15 cellular contexts compared by ENCODE assay signal in genomic region chr14:85466678-85467077, GRCh38.
DNase-seq lines count a peak whose midpoint lies in the region; ATAC-seq and TF ChIP-seq lines count a peak whose summit lies in the region.
"Had no signal": no experiment of that assay in that cellular context is flagged by ENCODE, and none has a peak within 500 bp of the region (broad histone marks: within the 10 kb centered on the region; RNA-seq: fewer than 3 reads in every experiment).

No MANE protein-coding gene starts in this region.

- H3K27ac Mint-ChIP-seq in HFFc6 = no peak overlapping the region
- H3K27ac Mint-ChIP-seq in activated T-helper 1 cell treated with anti-CD3 and anti-CD28 coated beads, Interleukin-12 subunit alpha, Interleukin-12 subunit beta, Interleukin-2, Interleukin-4 antibody, amounts not matched to agents 30 ng/mL and 10 ng/mL and 1 ng/mL, durations not matched to agents 14 hours and 24 hours and 36 hours = no peak overlapping the region

- POLR2A ChIA-PET in SK-N-SH (lab: Yijun Ruan, JAX) = no interaction called here

- H3K36me3 Mint-ChIP-seq in HFFc6 (ENCODE audit: low read depth) = no peaks in the 10 kb centered on the region
- H3K36me3 Mint-ChIP-seq in activated T-helper 1 cell treated with anti-CD3 and anti-CD28 coated beads, Interleukin-12 subunit alpha, Interleukin-12 subunit beta, Interleukin-2, Interleukin-4 antibody, amounts not matched to agents 30 ng/mL and 10 ng/mL and 1 ng/mL, durations not matched to agents 14 hours and 24 hours and 36 hours (ENCODE audit: low read depth) = no peaks in the 10 kb centered on the region

- H3K9ac ChIP-seq in SK-N-SH = no peak overlapping the region

- in situ Hi-C loops in HAP-1 (cut with MboI; ENCODE audit: low sequenced_read_pairs) = no loop called here

- TF ChIP-seq CTCF in HFFc6 (IDR thresholded peaks at IDR 0.05) (no peak), SK-N-SH (IDR thresholded peaks at IDR 0.05) (no peak), fibroblast of mammary gland (conservative IDR thresholded peaks at IDR 0.05; ENCODE audit: control insufficient read depth, insufficient read depth, low read depth, low read length) (no peak)

- H3K9me2 ChIP-seq in SK-N-SH = no peaks in the 10 kb centered on the region

- H3K4me1 Mint-ChIP-seq in HFFc6 (ENCODE audit: low read depth) = peaks cover 51% of the 10 kb centered on the region
- no peaks in the 10 kb centered on the region for H3K4me1 Mint-ChIP-seq in activated T-helper 1 cell treated with anti-CD3 and anti-CD28 coated beads, Interleukin-12 subunit alpha, Interleukin-12 subunit beta, Interleukin-2, Interleukin-4 antibody, amounts not matched to agents 30 ng/mL and 10 ng/mL and 1 ng/mL, durations not matched to agents 14 hours and 24 hours and 36 hours (ENCODE audit: low read depth)

- no peak for TF ChIP-seq RAD21 in SK-N-SH (IDR thresholded peaks at IDR 0.05; ENCODE audit: low read length)

- H3K4me3 Mint-ChIP-seq in HFFc6 = no peak overlapping the region
- no peak overlapping the region for H3K4me3 Mint-ChIP-seq in activated T-helper 1 cell treated with anti-CD3 and anti-CD28 coated beads, Interleukin-12 subunit alpha, Interleukin-12 subunit beta, Interleukin-2, Interleukin-4 antibody, amounts not matched to agents 30 ng/mL and 10 ng/mL and 1 ng/mL, durations not matched to agents 14 hours and 24 hours and 36 hours

- 30% methylated on average over 3 of the region's 3 CpGs for WGBS in SK-N-SH (ENCODE audit: low lambda C conversion rate)

- no peaks in the 10 kb centered on the region for H3K79me2 ChIP-seq in SK-N-SH (ENCODE audit: insufficient read depth)

- H3K4me3 ChIP-seq in SK-N-SH (ENCODE audit: low read depth in 2 of 2, low read length in 1 of 2) (no peak overlapping the region), fibroblast of mammary gland (ENCODE audit: control insufficient read depth, low read depth, low read length) (no peak overlapping the region), HAP-1 (no peak overlapping the region)
- H3K4me3 ChIP-seq: K562 had no signal

- CTCF ChIA-PET in SK-N-SH (lab: Yijun Ruan, JAX) = no interaction called here

- no peaks in the 10 kb centered on the region for H3K27me3 ChIP-seq in SK-N-SH (ENCODE audit: insufficient read depth)
- no peaks in the 10 kb centered on the region for H3K27me3 ChIP-seq in HAP-1 (ENCODE audit: low read depth)

- intact Hi-C loops in activated T-helper 1 cell treated with anti-CD3 and anti-CD28 coated beads, Interleukin-12 subunit alpha, Interleukin-12 subunit beta, Interleukin-2, Interleukin-4 antibody, amounts not matched to agents 30 ng/mL and 10 ng/mL and 1 ng/mL, durations not matched to agents 14 hours and 24 hours and 36 hours (cut with micrococcal nuclease) = no loop called here
- intact Hi-C loops in Right ventricle myocardium superior (cut with DNase I) = no loop called here

- no peaks in the 10 kb centered on the region for H3K9me3 ChIP-seq in SK-N-SH
- no peaks in the 10 kb centered on the region for H3K9me3 ChIP-seq in HAP-1

- H2AFZ ChIP-seq in SK-N-SH (ENCODE audit: low read depth) = no peak overlapping the region

- H3K36me3 ChIP-seq in SK-N-SH (replicated peaks in 1 of 2; ENCODE audit: control insufficient read depth in 1 of 2, insufficient read depth in 2 of 2, low read length in 1 of 2) (no peaks in the 10 kb centered on the region), HAP-1 (replicated peaks) (no peaks in the 10 kb centered on the region)

- ATAC-seq in Right ventricle myocardium superior (ENCODE audit: poor library complexity) (no peak), HG03280 (IDR thresholded peaks at IDR 0.05; ENCODE audit: unreplicated experiment) (no peak)
- ATAC-seq: K562, Right ventricle myocardium inferior had no signal

- no peaks in the 10 kb centered on the region for H4K20me1 ChIP-seq in SK-N-SH (ENCODE audit: insufficient read depth)

- peak in 1 of 2 experiments; percentile 67; a peak in 1 of 4 replicates for TF ChIP-seq EP300 in SK-N-SH (IDR thresholded peaks at IDR 0.05; ENCODE audit: borderline replicate concordance in 1 of 2, low read depth in 1 of 2, low read length in 1 of 2)

- H3K9me3 Mint-ChIP-seq in HFFc6 = no peaks in the 10 kb centered on the region
- H3K9me3 Mint-ChIP-seq in activated T-helper 1 cell treated with anti-CD3 and anti-CD28 coated beads, Interleukin-12 subunit alpha, Interleukin-12 subunit beta, Interleukin-2, Interleukin-4 antibody, amounts not matched to agents 30 ng/mL and 10 ng/mL and 1 ng/mL, durations not matched to agents 14 hours and 24 hours and 36 hours = peaks cover 3% of the 10 kb centered on the region

- DNase-seq in Daoy (ENCODE audit: low read depth) = peak; percentile 13
- peak; percentile 17 for DNase-seq in HFFc6
- DNase-seq in SK-N-SH = no peak
- peak; percentile 41 for DNase-seq in fibroblast of mammary gland (ENCODE audit: low read depth)
- DNase-seq in activated T-helper 1 cell treated with anti-CD3 and anti-CD28 coated beads, Interleukin-12 subunit alpha, Interleukin-12 subunit beta, Interleukin-2, Interleukin-4 antibody, amounts not matched to agents 30 ng/mL and 10 ng/mL and 1 ng/mL, durations not matched to agents 14 hours and 24 hours and 36 hours (ENCODE audit: low spot score) = no peak
- DNase-seq in Right ventricle myocardium superior = no peak
- no peak for DNase-seq in HAP-1 (ENCODE audit: low spot score in 2 of 2)
- DNase-seq: C1 segment of cervical spinal cord, MM.1S, NCI-H1105, NCI-H1694 treated with DMSO at 0.1 percent for 48 hours, NCI-H446 had no signal

- H3K27ac ChIP-seq in SK-N-SH (ENCODE audit: low read depth in 2 of 2, low read length in 1 of 2) = no peak overlapping the region

- H3F3A ChIP-seq in SK-N-SH (replicated peaks; ENCODE audit: insufficient read depth) = peaks cover 24% of the 10 kb centered on the region

- H3K4me1 ChIP-seq in SK-N-SH (ENCODE audit: control insufficient read depth in 1 of 2, insufficient read depth in 2 of 2, low read depth in 1 of 2, low read length in 1 of 2) = peaks cover 0 to 5% of the 10 kb centered on the region in 2 experiments; a peak in 3 of 4 replicates
- H3K4me1 ChIP-seq in HAP-1 = no peaks in the 10 kb centered on the region

- no peaks in the 10 kb centered on the region for H3K27me3 Mint-ChIP-seq in HFFc6 (ENCODE audit: insufficient read depth)
- peaks cover 2% of the 10 kb centered on the region for H3K27me3 Mint-ChIP-seq in activated T-helper 1 cell treated with anti-CD3 and anti-CD28 coated beads, Interleukin-12 subunit alpha, Interleukin-12 subunit beta, Interleukin-2, Interleukin-4 antibody, amounts not matched to agents 30 ng/mL and 10 ng/mL and 1 ng/mL, durations not matched to agents 14 hours and 24 hours and 36 hours (ENCODE audit: insufficient read depth)

- no peak overlapping the region for H3K4me2 ChIP-seq in SK-N-SH

TF ChIP-seq in SK-N-SH, 30 proteins besides CTCF, POLR2A, EP300 and RAD21 (continues in another document):
- no peak for TF ChIP-seq USF2 (IDR thresholded peaks at IDR 0.05; ENCODE audit: borderline replicate concordance, low read depth, low read length)
- peak; percentile 69 for TF ChIP-seq PBX3 (IDR thresholded peaks at IDR 0.05)
- TF ChIP-seq REST (IDR thresholded peaks at IDR 0.05; ENCODE audit: low read depth, low read length) = no peak
- TF ChIP-seq GATA2 (CRISPR knock-in tag; IDR thresholded peaks at IDR 0.05) = no peak
- 0 out of 2 replicates have a peak, but pooled peaks have one; percentile 7 for TF ChIP-seq FOXM1 (IDR thresholded peaks at IDR 0.05; ENCODE audit: low read depth)

Comparison
In these comparisons a context has a peak if more than half of its experiments do, and no peak if none do; other contexts are left out.
1. DNase-seq: peak in Daoy (single experiment), HFFc6 (single experiment) and fibroblast of mammary gland (single experiment); none in SK-N-SH (single experiment), activated T-helper 1 cell treated with anti-CD3 and anti-CD28 coated beads, Interleukin-12 subunit alpha, Interleukin-12 subunit beta, Interleukin-2, Interleukin-4 antibody, amounts not matched to agents 30 ng/mL and 10 ng/mL and 1 ng/mL, durations not matched to agents 14 hours and 24 hours and 36 hours (single experiment), Right ventricle myocardium superior (single experiment) and HAP-1 (0 of 2).